In the genomic region with DNA sequence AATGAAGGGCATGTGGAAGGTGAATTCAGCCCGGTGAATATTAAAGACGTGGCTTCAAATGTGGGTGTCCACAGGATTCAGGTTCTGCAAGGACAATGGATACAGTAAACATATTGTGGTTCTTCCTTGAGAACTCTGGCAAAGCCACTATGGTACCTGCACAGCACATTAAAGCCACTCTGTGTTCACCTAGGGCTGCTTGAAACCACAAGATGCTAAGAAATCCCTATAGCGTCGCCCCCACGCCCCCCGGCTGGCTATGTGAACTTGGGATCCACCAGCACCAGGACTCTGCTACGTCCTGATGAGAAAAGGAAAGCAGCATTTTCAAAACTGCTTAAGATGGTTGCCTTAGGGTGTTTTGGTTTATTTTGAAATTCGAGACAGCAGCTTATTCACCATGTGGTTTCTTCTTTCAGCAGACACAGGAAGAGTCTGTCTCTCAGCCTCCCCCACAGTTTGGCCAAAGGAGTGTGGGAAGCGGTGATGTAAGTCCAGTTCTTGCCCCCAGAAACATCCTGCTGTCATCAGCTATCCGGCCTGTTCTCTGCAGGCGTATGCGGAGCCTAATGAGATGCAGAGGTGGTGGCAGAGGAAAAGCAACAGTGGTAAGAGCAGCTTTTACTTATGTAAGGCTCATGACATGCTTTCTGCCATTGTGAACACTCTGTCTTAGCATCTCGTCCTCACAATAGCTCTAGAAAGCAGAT, we compare ENCODE assay signal across 9 cellular contexts.
DNase-seq lines count a peak whose midpoint lies in the region; ATAC-seq and TF ChIP-seq lines count a peak whose summit lies in the region.
"Had no signal": no experiment of that assay in that cellular context is flagged by ENCODE, and none has a peak within 500 bp of the region (broad histone marks: within the 10 kb centered on the region; RNA-seq: fewer than 3 reads in every experiment).

No MANE protein-coding gene starts in this region.

- peak; percentile 7 for DNase-seq in activated CD4-positive, CD25-positive, alpha-beta regulatory T cell treated with anti-CD3 and anti-CD28 coated beads, Interleukin-2, amount 50 U/mL, for 16 hours (ENCODE audit: low read depth, low spot score)
- DNase-seq in activated CD4-positive, CD25-positive, alpha-beta regulatory T cell treated with anti-CD3 and anti-CD28 coated beads, Interleukin-2, amount 50 U/mL, for 72 hours, result no peak
- DNase-seq in T1000 (lab: John Stamatoyannopoulos, UW), result peak; percentile 68
- peak; percentile 99 for DNase-seq in brain microvascular endothelial cell
- peak; percentile 40 to 59 for DNase-seq in left colon
- DNase-seq in stimulated activated CD4-positive, alpha-beta T cell treated with anti-CD3 and anti-CD28 coated beads, Interleukin-4, amount 100 ng/mL, for 24 hours, result peak; percentile 59
- no peak for DNase-seq in SHP77 (lab: John Stamatoyannopoulos, UW)
- DNase-seq: DND-41 had no signal

- in situ Hi-C loops in brain microvascular endothelial cell (cut with HindIII; ENCODE audit: low pct_ligation_motif_present, low sequenced_read_pairs), result no loop called here

- H3K27me3 ChIP-seq in brain microvascular endothelial cell (replicated peaks), result no peaks in the 10 kb centered on the region

- peaks cover 58% of the 10 kb centered on the region for H3K36me3 ChIP-seq in brain microvascular endothelial cell (replicated peaks)

- intact Hi-C loops in left colon (cut with DNase I, micrococcal nuclease), result loop anchor here in 1 of 2 donors (10.0 kb wide), 1 partner anchor 47 kb away; no protein-coding TSS in a partner anchor

- peak overlapping the region; percentile 100 for H3K27ac ChIP-seq in brain microvascular endothelial cell

- TF ChIP-seq CTCF in brain microvascular endothelial cell (IDR thresholded peaks at IDR 0.05; ENCODE audit: low read depth, low read length, missing control alignments), result no peak

- H3K4me3 ChIP-seq in brain microvascular endothelial cell (ENCODE audit: low read depth, low read length), result peak overlapping the region; percentile 21

- ATAC-seq in left colon (no peak), HG02763 (IDR thresholded peaks at IDR 0.05; ENCODE audit: unreplicated experiment) (no peak)

Comparison
In these comparisons a context has a peak if more than half of its experiments do, and no peak if none do; other contexts are left out.
1. DNase-seq: peak in activated CD4-positive, CD25-positive, alpha-beta regulatory T cell treated with anti-CD3 and anti-CD28 coated beads, Interleukin-2, amount 50 U/mL, for 16 hours (single experiment), T1000 (single experiment), brain microvascular endothelial cell (single experiment), left colon (2 of 2) and stimulated activated CD4-positive, alpha-beta T cell treated with anti-CD3 and anti-CD28 coated beads, Interleukin-4, amount 100 ng/mL, for 24 hours (single experiment); none in activated CD4-positive, CD25-positive, alpha-beta regulatory T cell treated with anti-CD3 and anti-CD28 coated beads, Interleukin-2, amount 50 U/mL, for 72 hours (single experiment) and SHP77 (0 of 2).